Comparison of ENCODE assay signal across 13 cellular contexts in the genomic region with DNA sequence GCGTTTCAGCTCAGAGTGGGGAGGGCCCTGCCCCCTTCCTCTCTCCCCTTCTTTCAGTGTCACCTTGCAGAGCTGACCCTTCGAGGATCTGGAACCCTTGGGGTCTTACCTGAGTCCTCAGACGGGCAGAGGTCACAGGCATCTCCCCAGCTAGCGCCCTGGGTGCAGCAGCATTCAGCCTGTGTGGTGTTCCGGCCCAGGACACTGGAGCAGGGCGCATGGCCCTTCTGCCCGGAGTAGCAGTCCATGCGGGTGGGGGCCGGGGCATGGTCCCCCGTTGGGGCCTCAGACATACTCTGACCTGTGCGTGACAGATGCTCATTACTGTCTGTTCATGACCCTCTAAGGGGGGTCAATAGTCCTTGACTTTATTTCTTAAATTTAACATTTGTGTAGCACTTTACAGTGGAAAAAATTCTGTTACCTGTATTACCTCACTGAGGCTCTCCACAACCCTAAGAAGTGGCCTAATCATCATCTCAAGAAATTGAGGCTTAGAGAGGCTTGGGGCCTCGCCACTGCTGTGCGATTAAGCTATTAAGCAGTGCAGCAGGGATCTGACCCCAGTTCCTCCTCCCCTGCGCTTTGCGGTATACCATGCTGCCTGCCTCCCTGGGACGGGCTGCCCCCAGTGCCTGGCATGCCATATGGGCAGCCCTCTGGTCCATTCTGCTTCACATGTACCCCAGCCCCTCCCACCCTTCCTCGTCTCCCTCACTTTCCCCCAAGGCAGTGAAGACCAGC.
"Had no signal": no experiment of that assay in that cellular context is flagged by ENCODE, and none has a peak within 500 bp of the region (broad histone marks: within the 10 kb centered on the region; RNA-seq: fewer than 3 reads in every experiment).

No MANE protein-coding gene starts in this region.

- H3K4me3 ChIP-seq: esophagus squamous epithelium, right atrium auricular region, skin epidermis, tibial artery had no signal

- H3K9me3 ChIP-seq: esophagus squamous epithelium, right atrium auricular region, tibial artery had no signal

- H3K27me3 ChIP-seq: esophagus squamous epithelium, right atrium auricular region, tibial artery had no signal

- H3K4me1 ChIP-seq: tibial artery had no signal

- ATAC-seq: activated T-helper 17 cell treated with anti-CD3 and anti-CD28 coated beads, Interleukin-2, amount 50 U/mL, for 72 hours had no signal

- DNase-seq: activated B cell treated with CpG ODN at 0.5 μM for 24 hours; activated CD4-positive, alpha-beta T cell treated with anti-CD3 and anti-CD28 coated beads, Interleukin-2, amount 10 ng/mL, durations not matched to agents 24 days and 14 days; effector CD8-positive, alpha-beta T cell; esophagus squamous epithelium; hippocampal formation; occipital lobe; stimulated activated CD4-positive, alpha-beta T cell treated with anti-CD3 and anti-CD28 coated beads, Interleukin-15, amount 100 ng/mL, for 24 hours; stimulated activated CD4-positive, alpha-beta T cell treated with anti-CD3 and anti-CD28 coated beads, Interleukin-4, amount 100 ng/mL, for 1 hour; stimulated activated naive B cell treated with anti-CD40 and anti-IgM and Interleukin-4, amounts not matched to agents 10 μg/mL and 1 μg/mL and 100 μg/mL, for 72 hours had no signal

- H3K27ac ChIP-seq: esophagus squamous epithelium, right atrium auricular region, skin epidermis, tibial artery had no signal
